ENCODE assay signal across 7 cellular contexts in genomic region chr5:108381034-108381954, GRCh38. TPM values are rescaled to one million over a fixed set of nuclear protein-coding genes. Genes with fewer than 3 reads are reported as not detected.
DNase-seq lines count a peak whose midpoint lies in the region; FAIRE-seq and TF ChIP-seq lines count a peak whose summit lies in the region.

No MANE protein-coding gene starts in this region.

- H3K14ac ChIP-seq in H9 (ENCODE audit: insufficient read depth, low read length): peak overlapping the region; percentile 95

- H3K4me1 ChIP-seq in H9 (ENCODE audit: insufficient read depth, low read length) (0 out of 2 replicates have a peak, but pooled peaks cover 3% of the 10 kb centered on the region), MM.1S (ENCODE audit: low read length) (peaks cover 7% of the 10 kb centered on the region; the same call in 1 of the 2 replicates)

- no peak overlapping the region for H3K23ac ChIP-seq in H9 (ENCODE audit: insufficient read length, low read depth, low read length)

- H3K27me3 ChIP-seq in H9 (ENCODE audit: insufficient read depth, low read length) (no peaks in the 10 kb centered on the region), MM.1S (replicated peaks; ENCODE audit: insufficient read depth, low read length) (no peaks in the 10 kb centered on the region), kidney epithelial cell (ENCODE audit: control insufficient read depth, insufficient read depth, low read length) (no peaks in the 10 kb centered on the region)

- H3K79me1 ChIP-seq in H9 (ENCODE audit: insufficient read depth, low read depth, low read length, poor library complexity, severe bottlenecking): no peaks in the 10 kb centered on the region

- H3K9me3 Mint-ChIP-seq in H9: peaks cover 2 to 3% of the 10 kb centered on the region in 2 experiments; a peak in 3 of 5 replicates

- no peak overlapping the region for H2BK15ac ChIP-seq in H9 (ENCODE audit: low read depth, low read length)

- H3K27ac Mint-ChIP-seq in H9: peak overlapping the region; percentile 27 to 85 (median 81); a peak in 4 of 7 replicates

- H2BK5ac ChIP-seq in H9 (ENCODE audit: insufficient read length, low read length): no peak overlapping the region

- H3K18ac ChIP-seq in H9 (ENCODE audit: insufficient read length, low read depth, low read length): peak overlapping the region; percentile 91

- no peak overlapping the region; the same call in 1 of the 2 replicates for H3K4ac ChIP-seq in H9 (ENCODE audit: low read depth, low read length)

- H3K9me3 ChIP-seq in H9 (ENCODE audit: control insufficient read depth, low read depth, low read length): no peaks in the 10 kb centered on the region
- no peaks in the 10 kb centered on the region for H3K9me3 ChIP-seq in MM.1S (replicated peaks; ENCODE audit: insufficient read depth, low read length)

- no peak overlapping the region for H2BK12ac ChIP-seq in H9 (ENCODE audit: insufficient read length, low read depth, low read length)

- peak; percentile 50 for FAIRE-seq in GM12891 (lab: Jason Lieb, UNC)

- H3K56ac ChIP-seq in H9 (ENCODE audit: insufficient read length, low read depth, low read length): no peak overlapping the region

- H3K27me3 Mint-ChIP-seq in H9 (ENCODE audit: low read depth): no peaks in the 10 kb centered on the region

- H4K5ac ChIP-seq in H9 (ENCODE audit: insufficient read length, low read depth, low read length): no peak overlapping the region

- H2AFZ ChIP-seq in H9 (ENCODE audit: low read length) (no peak overlapping the region), MM.1S (ENCODE audit: low read length) (peak overlapping the region; percentile 80)

- no peak overlapping the region for H2AK5ac ChIP-seq in H9 (ENCODE audit: insufficient read length, low read length)

- no peak overlapping the region for H2BK120ac ChIP-seq in H9 (ENCODE audit: low read depth, low read length, poor library complexity, severe bottlenecking)

- H3K23me2 ChIP-seq in H9 (ENCODE audit: insufficient read length, low read depth, low read length, poor library complexity, severe bottlenecking): peaks cover 5% of the 10 kb centered on the region

- H3K36me3 ChIP-seq in MM.1S (replicated peaks; ENCODE audit: insufficient read depth, low read length): no peaks in the 10 kb centered on the region
- no peaks in the 10 kb centered on the region for H3K36me3 ChIP-seq in kidney epithelial cell (ENCODE audit: control insufficient read depth, insufficient read depth, low read length)

- no peaks in the 10 kb centered on the region for H3K9me2 ChIP-seq in MM.1S (replicated peaks; ENCODE audit: insufficient read depth, low read length)

- TF ChIP-seq CTCF in H9 (conservative IDR thresholded peaks at IDR 0.05) (no peak), MM.1S (IDR thresholded peaks at IDR 0.05; ENCODE audit: low read length) (no peak), kidney epithelial cell (IDR thresholded peaks at IDR 0.05; ENCODE audit: insufficient read depth, low read length, poor library complexity, severe bottlenecking) (no peak)

- H3K9ac ChIP-seq in H9 (ENCODE audit: extremely low read depth, insufficient read length, low read length): peak overlapping the region; percentile 66
- H3K9ac ChIP-seq in MM.1S (ENCODE audit: low read length): peak overlapping the region; percentile 99

- H3T11ph ChIP-seq in H9 (ENCODE audit: low read length): no peak overlapping the region

- no CpG with 5 or more reads among the region's 112 CpGs for WGBS in H9 (ENCODE audit: extremely low coverage, insufficient read length, low lambda C conversion rate)

- H3K27ac ChIP-seq in H9 (ENCODE audit: insufficient read length, low read depth, low read length) (no peak overlapping the region), MM.1S (ENCODE audit: low read length) (peak overlapping the region; percentile 92)

- peak overlapping the region; percentile 81 to 82 for H3K4me3 Mint-ChIP-seq in H9

- H4K8ac ChIP-seq in H9 (replicated peaks; ENCODE audit: insufficient read length, low read depth, low read length): no peak overlapping the region

- peak overlapping the region; percentile 70 for H3K4me3 ChIP-seq in MM.1S (ENCODE audit: low read length)
- peak overlapping the region; percentile 95 for H3K4me3 ChIP-seq in kidney epithelial cell (ENCODE audit: low read depth, low read length)

- peak; percentile 35 for DNase-seq in GM12891 (ENCODE audit: insufficient read length, low spot score)
- DNase-seq in H9: no peak
- DNase-seq in MM.1S: peak; percentile 83
- peak; percentile 51 to 75 (median 65) for DNase-seq in activated CD4-positive, CD25-positive, alpha-beta regulatory T cell (lab: John Stamatoyannopoulos, UW)
- DNase-seq in central memory CD4-positive, alpha-beta T cell: peak; percentile 82
- no peak for DNase-seq in kidney epithelial cell (ENCODE audit: low read depth)
- peak; percentile 53 to 71 for DNase-seq in stimulated activated CD4-positive, alpha-beta T cell treated with anti-CD3 and anti-CD28 coated beads, Interleukin-15, amount 100 ng/mL, for 48 hours (ENCODE audit: low read depth in 2 of 2)

- H3K4me1 Mint-ChIP-seq in H9: peaks cover 21 to 30% of the 10 kb centered on the region in 2 experiments

- TF ChIP-seq POLR2A in GM12891 (IDR thresholded peaks at IDR 0.05; ENCODE audit: low read depth, low read length): no peak; the same call in 1 of the 2 replicates

- H4K20me1 ChIP-seq in H9 (ENCODE audit: control insufficient read depth, insufficient read depth, insufficient read length) (no peaks in the 10 kb centered on the region), MM.1S (ENCODE audit: insufficient read depth, low read length) (no peaks in the 10 kb centered on the region)

- H2BK20ac ChIP-seq in H9 (ENCODE audit: low read depth, low read length, poor library complexity, severe bottlenecking): no peak overlapping the region

- H3K4me2 ChIP-seq in H9 (ENCODE audit: insufficient read depth, insufficient read length, low read length) (peak overlapping the region; percentile 70), MM.1S (ENCODE audit: low read depth, low read length) (peak overlapping the region; percentile 93)

- H3K79me2 ChIP-seq in H9 (ENCODE audit: insufficient read depth, low read length) (no peaks in the 10 kb centered on the region), MM.1S (ENCODE audit: low read length) (peaks cover 36% of the 10 kb centered on the region)

- H3K36me3 Mint-ChIP-seq in H9 (ENCODE audit: insufficient read depth in 1 of 3, low read depth in 3 of 3): no peaks in the 10 kb centered on the region; a peak in 2 of 7 replicates

- peaks cover 29% of the 10 kb centered on the region for H3F3A ChIP-seq in MM.1S (ENCODE audit: insufficient read depth, low read length)

- H4K91ac ChIP-seq in H9 (ENCODE audit: insufficient read length, low read depth, low read length): no peak overlapping the region

TF ChIP-seq in GM12891, 5 proteins besides CTCF, POLR2A, EP300 and RAD21:
- TF ChIP-seq SPI1 (IDR thresholded peaks at IDR 0.05; ENCODE audit: low read depth, low read length): no peak
- no peak for TF ChIP-seq PAX5 (IDR thresholded peaks at IDR 0.05; ENCODE audit: insufficient read depth, low read length, severe bottlenecking)
- TF ChIP-seq POLR2AphosphoS5 (IDR thresholded peaks at IDR 0.05; ENCODE audit: low read depth, low read length): no peak; the same call in 1 of the 2 replicates
- no peak; the same call in 1 of the 2 replicates for TF ChIP-seq POU2F2 (IDR thresholded peaks at IDR 0.05; ENCODE audit: low read depth, low read length)
- TF ChIP-seq TAF1 (IDR thresholded peaks at IDR 0.05; ENCODE audit: low read depth, low read length): 0 out of 2 replicates have a peak, but pooled peaks have one; percentile 11

RNA-seq across cellular contexts. Expression of gene FBXL17, which starts 0.6 kb away (rescaled TPM):
- polyA plus RNA-seq in GM12891 (2012; ENCODE audit: low read depth, missing spikeins): 6.1 TPM
- total RNA-seq in H9 (2021): 5.3 and 6.2 TPM in 2 replicates
- total RNA-seq in kidney epithelial cell: 11.6 and 12.7 TPM in 2 replicates

Comparison
In these comparisons a context has a peak if more than half of its experiments do, and no peak if none do; other contexts are left out.
1. DNase-seq: peak in GM12891 (single experiment), MM.1S (single experiment), activated CD4-positive, CD25-positive, alpha-beta regulatory T cell (4 of 4), central memory CD4-positive, alpha-beta T cell (single experiment) and stimulated activated CD4-positive, alpha-beta T cell treated with anti-CD3 and anti-CD28 coated beads, Interleukin-15, amount 100 ng/mL, for 48 hours (2 of 2); none in H9 (single experiment) and kidney epithelial cell (single experiment).